In genomic region chr6:101393291-101394251, GRCh38 we compare ENCODE assay signal across 8 cellular contexts. TPM values are rescaled to one million over a fixed set of nuclear protein-coding genes. Genes with fewer than 3 reads are reported as not detected.
A peak's percentile ranks its signal among the peaks of the same experiment; 100 is the strongest.
DNase-seq lines count a peak whose midpoint lies in the region; ATAC-seq, FAIRE-seq and TF ChIP-seq lines count a peak whose summit lies in the region.

Gene GRIK2 (plus strand): TSS chr6:101393708.

- H3K9ac ChIP-seq in kidney (ENCODE audit: low read length in 2 of 2), result no peak within 1 kb of the TSS

- H3K36me3 ChIP-seq in kidney (ENCODE audit: control insufficient read depth in 1 of 2, insufficient read depth in 2 of 2, low read length in 2 of 2), result no peaks in the 10 kb centered on the region
- no peaks in the 10 kb centered on the region for H3K36me3 ChIP-seq in tibial nerve

- peaks cover 0 to 27% of the 10 kb centered on the region in 2 donors for H3K27me3 ChIP-seq in tibial nerve

- H3K4me3 ChIP-seq in cardiac fibroblast (replicated peaks in 1 of 2; ENCODE audit: low read depth in 2 of 2, low read length in 2 of 2), result peak within 1 kb of the TSS; percentile 54 to 60
- peak within 1 kb of the TSS; percentile 47 to 58 for H3K4me3 ChIP-seq in kidney (ENCODE audit: low read length in 2 of 2)
- H3K4me3 ChIP-seq in tibial nerve, result peak within 1 kb of the TSS; percentile 40 to 59 (median 44)

- no peak for TF ChIP-seq EP300 in tibial nerve (IDR thresholded peaks at IDR 0.05)

- ATAC-seq in GM18498 (IDR thresholded peaks at IDR 0.05; ENCODE audit: unreplicated experiment) (peak; percentile 75), HG02973 (IDR thresholded peaks at IDR 0.05; ENCODE audit: unreplicated experiment) (peak; percentile 55), GM18870 (IDR thresholded peaks at IDR 0.05; ENCODE audit: unreplicated experiment) (no peak), HG03378 (IDR thresholded peaks at IDR 0.05; ENCODE audit: unreplicated experiment) (no peak)

- no peak for FAIRE-seq in kidney (lab: Jason Lieb, UNC)

- H3K4me1 ChIP-seq in kidney (ENCODE audit: control insufficient read depth in 1 of 2, insufficient read depth in 1 of 2, low read depth in 1 of 2, low read length in 2 of 2) (peaks cover 0 to 5% of the 10 kb centered on the region in 2 donors), tibial nerve (peaks cover 0 to 25% (median 5%) of the 10 kb centered on the region in 4 donors)

- DNase-seq in NCI-H524 (lab: John Stamatoyannopoulos, UW) (peak; percentile 65 to 87), cardiac fibroblast (ENCODE audit: low read depth in 2 of 2) (peak; percentile 29 to 33), kidney (peak; percentile 74), tibial nerve (ENCODE audit: low spot score in 2 of 2) (no peak)

- peak; percentile 23 for TF ChIP-seq CTCF in cardiac fibroblast (IDR thresholded peaks at IDR 0.05; ENCODE audit: low read depth, low read length)
- peak; percentile 16 for TF ChIP-seq CTCF in kidney (IDR thresholded peaks at IDR 0.05; ENCODE audit: borderline replicate concordance, extremely low read depth, insufficient read depth)
- TF ChIP-seq CTCF in tibial nerve (IDR thresholded peaks at IDR 0.05), result peak in 2 of 5 experiments; percentile 11 to 13

- H3K9me3 ChIP-seq in kidney (ENCODE audit: control insufficient read depth in 1 of 2, low read length in 2 of 2) (no peaks in the 10 kb centered on the region), tibial nerve (no peaks in the 10 kb centered on the region)

- intact Hi-C loops in kidney (cut with DNase I), result no loop called here

- 1 to 3% methylated on average over 22 to 29 of the region's 71 CpGs for WGBS in tibial nerve, 2 donors

- H3K27ac ChIP-seq in kidney (ENCODE audit: low read depth in 2 of 2, low read length in 2 of 2), result no peak within 1 kb of the TSS
- peak within 1 kb of the TSS; percentile 12 to 83 (median 49) for H3K27ac ChIP-seq in tibial nerve

- no peak for TF ChIP-seq POLR2A in tibial nerve (IDR thresholded peaks at IDR 0.05)

RNA-seq across cellular contexts. Expression of gene GRIK2, which starts in this region (rescaled TPM):
- total RNA-seq in kidney, result 0.82 TPM
- 1.4 TPM for polyA plus RNA-seq in kidney (ENCODE audit: insufficient read depth, low read depth, low replicate concordance)
- 10 to 100 TPM in 1 of 4 donors, 1 to 10 TPM in 3; 4.7 to 16.2 (median 7.5) TPM for total RNA-seq in tibial nerve

Comparison
In these comparisons a context has a peak if more than half of its experiments do, and no peak if none do; other contexts are left out.
1. ATAC-seq: peak in GM18498 (single experiment) and HG02973 (single experiment); none in GM18870 (single experiment) and HG03378 (single experiment).
2. DNase-seq: peak in NCI-H524 (2 of 2), cardiac fibroblast (2 of 2) and kidney (single experiment); none in tibial nerve (0 of 2).
3. H3K27ac ChIP-seq: peak in tibial nerve (4 of 4); none in kidney (0 of 2).
4. Peak in every context shown above with its lines, with median percentiles within 50 percentile points of each other: H3K4me3 ChIP-seq.